25 cellular contexts compared by ENCODE assay signal in genomic region chr1:177748080-177748801, GRCh38.
DNase-seq lines count a peak whose midpoint lies in the region; ATAC-seq and TF ChIP-seq lines count a peak whose summit lies in the region.
"Had no signal": no experiment of that assay in that cellular context is flagged by ENCODE, and none has a peak within 500 bp of the region (broad histone marks: within the 10 kb centered on the region; RNA-seq: fewer than 3 reads in every experiment).

No MANE protein-coding gene starts in this region.

- CTCF ChIA-PET in MCF 10A (lab: Yijun Ruan, JAX): interaction anchor here (0.6 kb wide), 1 partner anchor 392 kb away, joined by 3 read pairs; no protein-coding TSS in a partner anchor

- H3K4me1 ChIP-seq in left lung: no peaks in the 10 kb centered on the region

- ATAC-seq in GM18511 (IDR thresholded peaks at IDR 0.05; ENCODE audit: unreplicated experiment) (peak; percentile 69), GM19395 (IDR thresholded peaks at IDR 0.05; ENCODE audit: unreplicated experiment) (peak; percentile 72), HG02973 (IDR thresholded peaks at IDR 0.05; ENCODE audit: unreplicated experiment) (peak; percentile 61), left lung (no peak)
- ATAC-seq: PC-3 had no signal

- no peaks in the 10 kb centered on the region for H3K27me3 ChIP-seq in left lung

- peaks cover 38% of the 10 kb centered on the region for H3K27me3 Mint-ChIP-seq in MCF 10A (ENCODE audit: insufficient read depth, unreplicated experiment)
- H3K27me3 Mint-ChIP-seq in HFFc6 (ENCODE audit: insufficient read depth): peaks cover 3% of the 10 kb centered on the region
- H3K27me3 Mint-ChIP-seq: CD4-positive, alpha-beta memory T cell had no signal

- POLR2A ChIA-PET in MCF 10A (lab: Yijun Ruan, JAX): interaction anchor here (0.6 kb wide), 1 partner anchor 371 kb away, joined by 6 read pairs; no protein-coding TSS in a partner anchor

- H3K27ac Mint-ChIP-seq in MCF 10A (ENCODE audit: low read depth, unreplicated experiment) (no peak overlapping the region), HFFc6 (no peak overlapping the region)
- H3K27ac Mint-ChIP-seq: CD4-positive, alpha-beta memory T cell; H9 had no signal

- no peak for DNase-seq in left lung
- no peak for DNase-seq in MCF 10A (ENCODE audit: unreplicated experiment)
- no peak for DNase-seq in HFFc6
- no peak for DNase-seq in stimulated activated CD4-positive, alpha-beta T cell treated with anti-CD3 and anti-CD28 coated beads, Interleukin-15, amount 100 ng/mL, for 24 hours
- DNase-seq: C1 segment of cervical spinal cord; CD4-positive, alpha-beta memory T cell; COR-L47; EL; GDM1; GM23248; H9; NCI-H1092; NCI-H1417 treated with DMSO at 0.1 percent for 48 hours; NCI-H1694 treated with DMSO at 0.1 percent for 48 hours; NCI-H2081; NCI-H2171; NCI-H226; NCI-H510A; PC-3; SK-N-SH; SW 1271; T-helper 2 cell had no signal

- H3K36me3 ChIP-seq in left lung: no peaks in the 10 kb centered on the region

- H3K4me3 Mint-ChIP-seq in MCF 10A (ENCODE audit: unreplicated experiment) (no peak overlapping the region), HFFc6 (no peak overlapping the region)
- H3K4me3 Mint-ChIP-seq: CD4-positive, alpha-beta memory T cell; H9 had no signal

- no peak overlapping the region for H3K4me3 ChIP-seq in left lung
- H3K4me3 ChIP-seq: GM23248 had no signal

- H3K36me3 Mint-ChIP-seq in MCF 10A (ENCODE audit: insufficient read depth, unreplicated experiment) (no peaks in the 10 kb centered on the region), HFFc6 (ENCODE audit: low read depth) (no peaks in the 10 kb centered on the region)
- H3K36me3 Mint-ChIP-seq: CD4-positive, alpha-beta memory T cell had no signal

- BruUV-seq in MCF 10A (replicated peaks; lab: Mats Ljungman, UMichigan): no TSS peak

- TF ChIP-seq CTCF in left lung (IDR thresholded peaks at IDR 0.05) (no peak), MCF 10A (IDR thresholded peaks at IDR 0.05; ENCODE audit: unreplicated experiment) (no peak), HFFc6 (IDR thresholded peaks at IDR 0.05) (no peak)

- no peaks in the 10 kb centered on the region for H3K4me1 Mint-ChIP-seq in MCF 10A (ENCODE audit: insufficient read depth, unreplicated experiment)
- H3K4me1 Mint-ChIP-seq in HFFc6 (ENCODE audit: low read depth): no peaks in the 10 kb centered on the region
- H3K4me1 Mint-ChIP-seq: CD4-positive, alpha-beta memory T cell had no signal

- H3K9me3 Mint-ChIP-seq in MCF 10A (ENCODE audit: unreplicated experiment) (no peaks in the 10 kb centered on the region), HFFc6 (no peaks in the 10 kb centered on the region)
- H3K9me3 Mint-ChIP-seq: H9 had no signal

- no peak overlapping the region for H3K27ac ChIP-seq in left lung
- H3K27ac ChIP-seq: GM23248 had no signal

- intact Hi-C loops in left lung (cut with DNase I) (no loop called here), MCF 10A (cut with micrococcal nuclease) (no loop called here)

- no peaks in the 10 kb centered on the region for H3K9me3 ChIP-seq in left lung
- H3K9me3 ChIP-seq: SK-N-SH had no signal
